22 cellular contexts compared by ENCODE assay signal in the genomic region with DNA sequence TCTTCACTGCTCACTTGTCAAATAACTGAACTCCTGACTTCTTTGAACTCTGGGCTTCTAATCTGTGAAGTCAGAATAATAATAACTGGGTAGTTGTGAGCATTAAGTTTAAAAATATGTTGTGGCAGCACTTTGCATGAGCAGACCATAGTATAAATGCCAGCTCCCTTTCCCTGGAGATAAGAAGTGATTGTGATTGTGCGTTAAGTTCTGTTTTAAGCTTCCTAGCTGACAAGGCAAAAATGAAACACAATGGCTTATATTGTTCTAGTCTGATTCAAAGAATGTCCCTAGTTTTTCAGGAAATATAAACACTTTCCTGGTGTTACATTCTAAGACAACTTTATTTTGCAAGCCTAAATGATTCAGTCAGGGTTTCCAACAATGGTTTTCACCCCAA.
DNase-seq lines count a peak whose midpoint lies in the region; ATAC-seq, FAIRE-seq and TF ChIP-seq lines count a peak whose summit lies in the region.
"Had no signal": no experiment of that assay in that cellular context is flagged by ENCODE, and none has a peak within 500 bp of the region (broad histone marks: within the 10 kb centered on the region; RNA-seq: fewer than 3 reads in every experiment).

No MANE protein-coding gene starts in this region.

- peak; percentile 95 for FAIRE-seq in endothelial cell of umbilical vein (lab: Jason Lieb, UNC)
- FAIRE-seq: bronchial epithelial cell had no signal

- peak; percentile 48 for DNase-seq in NCI-H526 treated with DMSO at 0.1 percent for 48 hours (lab: John Stamatoyannopoulos, UW)
- DNase-seq in endothelial cell of umbilical vein (ENCODE audit: low read depth, low spot score): peak; percentile 85
- DNase-seq in left lung: no peak
- DNase-seq in gastrocnemius medialis: no peak
- DNase-seq in SKM-1 (lab: John Stamatoyannopoulos, UW; ENCODE audit: unreplicated experiment): no peak
- DNase-seq in cerebellar nuclear complex (lab: John Stamatoyannopoulos, UW): no peak
- DNase-seq: activated CD4-positive, alpha-beta T cell treated with anti-CD3 and anti-CD28 coated beads for 48 hours; activated T-cell treated with anti-CD3 and anti-CD28 coated beads, Interleukin-2, amount 50 U/mL, for 24 hours; amniotic stem cell; Caco-2; Kasumi-1; MV-4-11; NCI-H146; NCI-H524 treated with DMSO at 0.1 percent for 48 hours; SJCRH30 had no signal

- no peak for TF ChIP-seq POLR2A in endothelial cell of umbilical vein (IDR thresholded peaks at IDR 0.05; ENCODE audit: low read depth, low read length)
- TF ChIP-seq POLR2A in gastrocnemius medialis (IDR thresholded peaks at IDR 0.05): no peak

- no peaks in the 10 kb centered on the region for H3K27me3 ChIP-seq in endothelial cell of umbilical vein (ENCODE audit: control insufficient read depth in 2 of 2, insufficient read depth in 2 of 2, low read length in 2 of 2)
- no peaks in the 10 kb centered on the region for H3K27me3 ChIP-seq in left lung
- peaks cover 0 to 3% (median 0%) of the 10 kb centered on the region in 3 donors for H3K27me3 ChIP-seq in gastrocnemius medialis
- H3K27me3 ChIP-seq: Peyer's patch, SJCRH30 had no signal

- no peaks in the 10 kb centered on the region for H4K20me1 ChIP-seq in endothelial cell of umbilical vein (replicated peaks; ENCODE audit: control insufficient read depth, extremely low read depth, insufficient read depth, low read length)

- no peak for ATAC-seq in left lung
- peak; percentile 49 to 54 for ATAC-seq in gastrocnemius medialis
- ATAC-seq in GM19397 (IDR thresholded peaks at IDR 0.05; ENCODE audit: unreplicated experiment): no peak
- ATAC-seq in GM21528 (IDR thresholded peaks at IDR 0.05; ENCODE audit: low FRiP score, unreplicated experiment): no peak
- ATAC-seq: HCT116 had no signal

- H3K36me3 ChIP-seq in endothelial cell of umbilical vein (ENCODE audit: control insufficient read depth in 2 of 2, extremely low read depth in 1 of 2, insufficient read depth in 2 of 2, low read length in 2 of 2) (peaks cover 0 to 4% of the 10 kb centered on the region in 2 experiments), left lung (no peaks in the 10 kb centered on the region), gastrocnemius medialis (no peaks in the 10 kb centered on the region)
- H3K36me3 ChIP-seq: Peyer's patch, SJCRH30 had no signal

- CTCF ChIA-PET in endothelial cell of umbilical vein (lab: Charles Lee): interaction anchor here (0.6 to 2.4 kb wide), 7 partner anchors 8 to 100 kb away, joined by 3 to 21 read pairs (median 5); a partner anchor contains a TSS

- no peaks in the 10 kb centered on the region for H3K79me2 ChIP-seq in endothelial cell of umbilical vein (ENCODE audit: control insufficient read depth, insufficient read depth, low read length)
- H3K79me2 ChIP-seq: parathyroid adenoma had no signal

- dilution Hi-C loops in endothelial cell of umbilical vein (cut with MboI; ENCODE audit: extremely low pct_ligation_motif_present, low sequenced_read_pairs): no loop called here

- H3K9ac ChIP-seq in endothelial cell of umbilical vein (replicated peaks; ENCODE audit: extremely low read depth, insufficient read depth, low read length): peak overlapping the region; percentile 42
- H3K9ac ChIP-seq: parathyroid adenoma had no signal

- no peak overlapping the region for H2AFZ ChIP-seq in endothelial cell of umbilical vein (ENCODE audit: low read depth, low read length)
- H2AFZ ChIP-seq: parathyroid adenoma had no signal

- POLR2A ChIA-PET in endothelial cell of umbilical vein (lab: Charles Lee): no interaction called here

- in situ Hi-C loops in gastrocnemius medialis (cut with MboI; ENCODE audit: low sequenced_read_pairs in 4 of 4): no loop called here

- H3K4me1 ChIP-seq in endothelial cell of umbilical vein (ENCODE audit: control insufficient read depth, extremely low read depth, insufficient read depth, low read length) (peaks cover 21% of the 10 kb centered on the region), left lung (peaks cover 7 to 32% of the 10 kb centered on the region in 2 donors), gastrocnemius medialis (no peaks in the 10 kb centered on the region)
- H3K4me1 ChIP-seq: Caco-2, parathyroid adenoma, SJCRH30 had no signal

- H3K4me2 ChIP-seq in endothelial cell of umbilical vein (ENCODE audit: insufficient read depth, low read length): peak overlapping the region; percentile 56

- TF ChIP-seq CTCF in endothelial cell of umbilical vein (IDR thresholded peaks at IDR 0.05; ENCODE audit: extremely low read depth in 1 of 2, insufficient read depth in 1 of 2, low read depth in 1 of 2, low read length in 2 of 2): no peak
- TF ChIP-seq CTCF in left lung (IDR thresholded peaks at IDR 0.05): no peak
- no peak for TF ChIP-seq CTCF in gastrocnemius medialis (IDR thresholded peaks at IDR 0.05 in 4 of 5, conservative IDR thresholded peaks at IDR 0.05 in 1 of 5)

- no peaks in the 10 kb centered on the region for H3K9me1 ChIP-seq in endothelial cell of umbilical vein (replicated peaks; ENCODE audit: control insufficient read depth, extremely low read depth, insufficient read depth, low read length)

- H3K27ac ChIP-seq in endothelial cell of umbilical vein (ENCODE audit: insufficient read depth, low read depth, low read length) (peak overlapping the region; percentile 70), left lung (peak overlapping the region; percentile 51 to 53), gastrocnemius medialis (no peak overlapping the region)
- H3K27ac ChIP-seq: HL-60, parathyroid adenoma, SJCRH30 had no signal

- BruUV-seq in endothelial cell of umbilical vein (replicated peaks; lab: Mats Ljungman, UMichigan): no TSS peak

- H3K9me3 ChIP-seq in endothelial cell of umbilical vein (replicated peaks; ENCODE audit: control insufficient read depth, insufficient read depth, low read length) (no peaks in the 10 kb centered on the region), left lung (no peaks in the 10 kb centered on the region), gastrocnemius medialis (no peaks in the 10 kb centered on the region)
- H3K9me3 ChIP-seq: Caco-2, Peyer's patch, SJCRH30 had no signal

- H3K4me3 ChIP-seq in endothelial cell of umbilical vein (replicated peaks in 1 of 3; ENCODE audit: insufficient read depth in 1 of 3, low read depth in 1 of 3, low read length in 3 of 3) (no peak overlapping the region), left lung (no peak overlapping the region), gastrocnemius medialis (no peak overlapping the region)
- H3K4me3 ChIP-seq: Peyer's patch, SJCRH30 had no signal

- intact Hi-C loops in endothelial cell of umbilical vein (cut with micrococcal nuclease): loop anchor here (1.0 kb wide), 2 partner anchors 9 to 23 kb away; no protein-coding TSS in a partner anchor
- intact Hi-C loops in left lung (cut with DNase I): no loop called here
- intact Hi-C loops in gastrocnemius medialis (cut with DNase I; ENCODE audit: low total_unique reads): no loop called here

TF ChIP-seq in endothelial cell of umbilical vein, 7 proteins besides CTCF, POLR2A, EP300 and RAD21:
- peak; percentile 21 for TF ChIP-seq JUN (IDR thresholded peaks at IDR 0.05; ENCODE audit: borderline replicate concordance, insufficient read depth, insufficient read length, low read depth)
- no peak for TF ChIP-seq EZH2 (IDR thresholded peaks at IDR 0.05; ENCODE audit: borderline replicate concordance, low read depth, low read length, severe bottlenecking)
- TF ChIP-seq, protein P1, sequence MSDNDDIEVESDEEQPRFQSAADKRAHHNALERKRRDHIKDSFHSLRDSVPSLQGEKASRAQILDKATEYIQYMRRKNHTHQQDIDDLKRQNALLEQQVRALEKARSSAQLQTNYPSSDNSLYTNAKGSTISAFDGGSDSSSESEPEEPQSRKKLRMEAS (IDR thresholded peaks at IDR 0.05; ENCODE audit: insufficient read depth, insufficient read length): no peak

Comparison
In these comparisons a context has a peak if more than half of its experiments do, and no peak if none do; other contexts are left out.
1. DNase-seq: peak in NCI-H526 treated with DMSO at 0.1 percent for 48 hours (single experiment) and endothelial cell of umbilical vein (single experiment); none in left lung (0 of 2), gastrocnemius medialis (0 of 2), SKM-1 (single experiment) and cerebellar nuclear complex (0 of 2).
2. H3K27ac ChIP-seq: peak in endothelial cell of umbilical vein (single experiment) and left lung (2 of 2); none in gastrocnemius medialis (0 of 4).
3. ATAC-seq: peak in gastrocnemius medialis (2 of 2); none in left lung (single experiment), GM19397 (single experiment) and GM21528 (single experiment).